In the genomic region with DNA sequence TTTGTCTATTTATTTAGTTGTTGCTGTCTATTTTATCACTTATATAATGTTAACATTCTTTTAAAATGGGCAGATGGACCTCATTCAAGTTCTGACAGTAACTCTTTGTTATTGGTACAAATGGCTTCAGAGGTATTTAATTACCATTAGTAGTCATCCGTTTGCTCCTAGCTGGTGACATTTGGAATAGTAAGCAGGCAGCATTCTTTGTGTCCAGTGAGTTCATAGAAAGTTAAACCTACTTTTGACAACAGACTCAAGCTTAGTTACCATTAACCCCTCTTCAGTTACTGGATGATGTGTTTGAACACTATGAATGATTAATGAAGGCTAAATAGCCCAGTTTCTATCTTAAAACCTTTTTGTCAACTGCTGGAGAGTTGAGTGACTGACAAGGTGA, we compare ENCODE assay signal across 19 cellular contexts.
"Had no signal": no experiment of that assay in that cellular context is flagged by ENCODE, and none has a peak within 500 bp of the region (broad histone marks: within the 10 kb centered on the region; RNA-seq: fewer than 3 reads in every experiment).

No MANE protein-coding gene starts in this region.

- H3K27ac ChIP-seq: esophagus muscularis mucosa, foreskin keratinocyte, parathyroid adenoma, spleen, tibial nerve had no signal

- H3K36me3 ChIP-seq: esophagus muscularis mucosa, spleen, tibial nerve had no signal

- H3K9me3 ChIP-seq: esophagus muscularis mucosa, spleen, tibial nerve had no signal

- H3K27me3 ChIP-seq: esophagus muscularis mucosa, foreskin keratinocyte, spleen, tibial nerve had no signal

- DNase-seq: activated CD4-positive, alpha-beta T cell treated with anti-CD3 and anti-CD28 coated beads for 1 hour; activated CD4-positive, alpha-beta T cell treated with anti-CD3 and anti-CD28 coated beads, Interleukin-2, amount 50 U/mL, for 1 hour; activated CD8-positive, alpha-beta T cell treated with anti-CD3 and anti-CD28 coated beads for 36 hours; activated naive CD8-positive, alpha-beta T cell treated with anti-CD3 and anti-CD28 coated beads, Interleukin-2, amount 50 U/mL, for 24 hours; activated T-cell treated with anti-CD3 and anti-CD28 coated beads, Interleukin-2, amount 50 U/mL, for 4 hours; amygdala; endodermal cell; foreskin keratinocyte; left colon; naive B cell; nephron progenitor cell; nucleus accumbens; right cardiac atrium; spleen; stimulated activated naive CD4-positive, alpha-beta T cell treated with Interleukin-2 at 50 U/mL for 16 hours; T-helper 2 cell had no signal

- H3K4me1 ChIP-seq: esophagus muscularis mucosa, foreskin keratinocyte, parathyroid adenoma, spleen, tibial nerve had no signal

- H3K4me3 ChIP-seq: esophagus muscularis mucosa, spleen, tibial nerve had no signal
